8 cellular contexts compared by ENCODE assay signal in genomic region chr6:82247634-82248232, GRCh38. TPM values are rescaled to one million over a fixed set of nuclear protein-coding genes. Genes with fewer than 3 reads are reported as not detected.
A peak's percentile ranks its signal among the peaks of the same experiment; 100 is the strongest.
DNase-seq lines count a peak whose midpoint lies in the region; ATAC-seq and TF ChIP-seq lines count a peak whose summit lies in the region.

A gene with protein sequence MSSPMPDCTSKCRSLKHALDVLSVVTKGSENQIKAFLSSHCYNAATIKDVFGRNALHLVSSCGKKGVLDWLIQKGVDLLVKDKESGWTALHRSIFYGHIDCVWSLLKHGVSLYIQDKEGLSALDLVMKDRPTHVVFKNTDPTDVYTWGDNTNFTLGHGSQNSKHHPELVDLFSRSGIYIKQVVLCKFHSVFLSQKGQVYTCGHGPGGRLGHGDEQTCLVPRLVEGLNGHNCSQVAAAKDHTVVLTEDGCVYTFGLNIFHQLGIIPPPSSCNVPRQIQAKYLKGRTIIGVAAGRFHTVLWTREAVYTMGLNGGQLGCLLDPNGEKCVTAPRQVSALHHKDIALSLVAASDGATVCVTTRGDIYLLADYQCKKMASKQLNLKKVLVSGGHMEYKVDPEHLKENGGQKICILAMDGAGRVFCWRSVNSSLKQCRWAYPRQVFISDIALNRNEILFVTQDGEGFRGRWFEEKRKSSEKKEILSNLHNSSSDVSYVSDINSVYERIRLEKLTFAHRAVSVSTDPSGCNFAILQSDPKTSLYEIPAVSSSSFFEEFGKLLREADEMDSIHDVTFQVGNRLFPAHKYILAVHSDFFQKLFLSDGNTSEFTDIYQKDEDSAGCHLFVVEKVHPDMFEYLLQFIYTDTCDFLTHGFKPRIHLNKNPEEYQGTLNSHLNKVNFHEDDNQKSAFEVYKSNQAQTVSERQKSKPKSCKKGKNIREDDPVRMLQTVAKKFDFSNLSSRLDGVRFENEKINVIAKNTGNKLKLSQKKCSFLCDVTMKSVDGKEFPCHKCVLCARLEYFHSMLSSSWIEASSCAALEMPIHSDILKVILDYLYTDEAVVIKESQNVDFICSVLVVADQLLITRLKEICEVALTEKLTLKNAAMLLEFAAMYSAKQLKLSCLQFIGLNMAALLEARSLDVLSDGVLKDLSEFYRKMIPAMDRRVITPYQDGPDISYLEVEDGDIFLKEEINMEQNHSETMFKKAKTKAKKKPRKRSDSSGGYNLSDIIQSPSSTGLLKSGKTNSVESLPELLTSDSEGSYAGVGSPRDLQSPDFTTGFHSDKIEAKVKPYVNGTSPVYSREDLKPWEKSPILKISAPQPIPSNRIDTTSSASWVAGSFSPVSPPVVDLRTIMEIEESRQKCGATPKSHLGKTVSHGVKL (N-terminal part only) (minus strand): TSS chr6:82247744. CDS start chr6:82240486, 7,258 bp downstream.

- ATAC-seq in activated T-helper 17 cell treated with anti-CD3 and anti-CD28 coated beads, Interleukin-2, amount 50 U/mL, for 72 hours (replicated peaks), result peak; percentile 88
- peak; percentile 95 to 98 for ATAC-seq in natural killer cell treated with Interleukin-12 subunit alpha and Interleukin-12 subunit beta and Interleukin-15 and Interleukin-18, amount 100 ng/mL, for 72 hours

- H3K9me3 Mint-ChIP-seq in activated T-helper 17 cell treated with anti-CD3 and anti-CD28 coated beads, Interleukin-2, amount 50 U/mL, for 72 hours, result no peaks in the 10 kb centered on the region
- H3K9me3 Mint-ChIP-seq in natural killer cell treated with Interleukin-12 subunit alpha and Interleukin-12 subunit beta and Interleukin-15 and Interleukin-18, amount 100 ng/mL, for 72 hours, result no peaks in the 10 kb centered on the region
- no peaks in the 10 kb centered on the region for H3K9me3 Mint-ChIP-seq in stimulated activated naive CD8-positive, alpha-beta T cell treated with anti-CD3 and anti-CD28 coated beads, Interleukin-15, Interleukin-2, amounts not matched to agents 100 ng/mL and 50 ng/mL, for 24 hours

- H3K27ac Mint-ChIP-seq in activated T-helper 17 cell treated with anti-CD3 and anti-CD28 coated beads, Interleukin-2, amount 50 U/mL, for 72 hours, result peak within 1 kb of the TSS; percentile 96
- H3K27ac Mint-ChIP-seq in natural killer cell treated with Interleukin-12 subunit alpha and Interleukin-12 subunit beta and Interleukin-15 and Interleukin-18, amount 100 ng/mL, for 72 hours, result peak within 1 kb of the TSS; percentile 94 to 97
- peak within 1 kb of the TSS; percentile 93 for H3K27ac Mint-ChIP-seq in stimulated activated naive CD8-positive, alpha-beta T cell treated with anti-CD3 and anti-CD28 coated beads, Interleukin-15, Interleukin-2, amounts not matched to agents 100 ng/mL and 50 ng/mL, for 24 hours

- H3K4me1 Mint-ChIP-seq in activated T-helper 17 cell treated with anti-CD3 and anti-CD28 coated beads, Interleukin-2, amount 50 U/mL, for 72 hours, result peaks cover 18% of the 10 kb centered on the region
- H3K4me1 Mint-ChIP-seq in natural killer cell treated with Interleukin-12 subunit alpha and Interleukin-12 subunit beta and Interleukin-15 and Interleukin-18, amount 100 ng/mL, for 72 hours (ENCODE audit: low read depth in 2 of 2), result peaks cover 26 to 36% of the 10 kb centered on the region in 2 donors
- H3K4me1 Mint-ChIP-seq in stimulated activated naive CD8-positive, alpha-beta T cell treated with anti-CD3 and anti-CD28 coated beads, Interleukin-15, Interleukin-2, amounts not matched to agents 100 ng/mL and 50 ng/mL, for 24 hours (ENCODE audit: low read depth), result peaks cover 44% of the 10 kb centered on the region

- POLR2A ChIA-PET in RWPE1 (lab: Yijun Ruan, JAX; ENCODE audit: low non-redundant PET), result interaction anchor here (0.8 kb wide), 1 partner anchor 150 kb away, joined by 3 read pairs; no protein-coding TSS in a partner anchor

- H3K27ac ChIP-seq in RWPE1, result peak within 1 kb of the TSS; percentile 84

- peaks cover 23% of the 10 kb centered on the region for H3K36me3 Mint-ChIP-seq in activated T-helper 17 cell treated with anti-CD3 and anti-CD28 coated beads, Interleukin-2, amount 50 U/mL, for 72 hours (ENCODE audit: low read depth)
- no peaks in the 10 kb centered on the region for H3K36me3 Mint-ChIP-seq in natural killer cell treated with Interleukin-12 subunit alpha and Interleukin-12 subunit beta and Interleukin-15 and Interleukin-18, amount 100 ng/mL, for 72 hours
- H3K36me3 Mint-ChIP-seq in stimulated activated naive CD8-positive, alpha-beta T cell treated with anti-CD3 and anti-CD28 coated beads, Interleukin-15, Interleukin-2, amounts not matched to agents 100 ng/mL and 50 ng/mL, for 24 hours (ENCODE audit: low read depth), result peaks cover 22% of the 10 kb centered on the region

- peak within 1 kb of the TSS; percentile 94 for H3K4me3 Mint-ChIP-seq in activated T-helper 17 cell treated with anti-CD3 and anti-CD28 coated beads, Interleukin-2, amount 50 U/mL, for 72 hours
- H3K4me3 Mint-ChIP-seq in natural killer cell treated with Interleukin-12 subunit alpha and Interleukin-12 subunit beta and Interleukin-15 and Interleukin-18, amount 100 ng/mL, for 72 hours, result peak within 1 kb of the TSS; percentile 95
- peak within 1 kb of the TSS; percentile 95 for H3K4me3 Mint-ChIP-seq in stimulated activated naive CD8-positive, alpha-beta T cell treated with anti-CD3 and anti-CD28 coated beads, Interleukin-15, Interleukin-2, amounts not matched to agents 100 ng/mL and 50 ng/mL, for 24 hours

- TF ChIP-seq CTCF in LNCaP clone FGC (IDR thresholded peaks at IDR 0.05; ENCODE audit: control insufficient read depth, extremely low read depth, insufficient read depth), result no peak
- TF ChIP-seq CTCF in RWPE1 (conservative IDR thresholded peaks at IDR 0.05; ENCODE audit: low read depth), result no peak

- CTCF ChIA-PET in RWPE1 (lab: Yijun Ruan, JAX), result interaction anchor here (0.7 kb wide), 1 partner anchor 244 kb away, joined by 5 read pairs; no protein-coding TSS in a partner anchor

- H3K4me3 ChIP-seq in LNCaP clone FGC (ENCODE audit: low read depth, low read length), result peak within 1 kb of the TSS; percentile 79

- no peaks in the 10 kb centered on the region for H3K27me3 Mint-ChIP-seq in activated T-helper 17 cell treated with anti-CD3 and anti-CD28 coated beads, Interleukin-2, amount 50 U/mL, for 72 hours
- H3K27me3 Mint-ChIP-seq in natural killer cell treated with Interleukin-12 subunit alpha and Interleukin-12 subunit beta and Interleukin-15 and Interleukin-18, amount 100 ng/mL, for 72 hours, result no peaks in the 10 kb centered on the region
- no peaks in the 10 kb centered on the region for H3K27me3 Mint-ChIP-seq in stimulated activated naive CD8-positive, alpha-beta T cell treated with anti-CD3 and anti-CD28 coated beads, Interleukin-15, Interleukin-2, amounts not matched to agents 100 ng/mL and 50 ng/mL, for 24 hours

- DNase-seq in Daoy (ENCODE audit: low read depth), result peak; percentile 94
- DNase-seq in GOT3 (lab: John Stamatoyannopoulos, UW), result peak; percentile 91
- DNase-seq in LNCaP clone FGC (ENCODE audit: low read depth), result peak; percentile 76
- DNase-seq in RWPE1 (ENCODE audit: low spot score), result peak; percentile 99
- DNase-seq in fibroblast of peridontal ligament (ENCODE audit: extremely low read depth), result peak; percentile 94
- DNase-seq in natural killer cell treated with Interleukin-12 subunit alpha and Interleukin-12 subunit beta and Interleukin-15 and Interleukin-18, amount 100 ng/mL, for 72 hours (ENCODE audit: low spot score), result peak; percentile 94

RNA-seq across cellular contexts. Expression of the gene that starts here (rescaled TPM):
- total RNA-seq in Daoy (2014; rRNA removed; shearing (Covaris generic)), result 30.1 and 31.7 TPM in 2 replicates
- total RNA-seq in activated T-helper 17 cell treated with anti-CD3 and anti-CD28 coated beads, Interleukin-2, amount 50 U/mL, for 72 hours, result 10 to 100 TPM; 19.5 to 23.5 TPM
- total RNA-seq in natural killer cell treated with Interleukin-12 subunit alpha and Interleukin-12 subunit beta and Interleukin-15 and Interleukin-18, amount 100 ng/mL, for 72 hours, result 10 to 100 TPM; 34.3 to 37.1 TPM

Comparison
In these comparisons a context has a peak if more than half of its experiments do, and no peak if none do; other contexts are left out.
1. Peak in every context shown above with its lines: DNase-seq, ATAC-seq, H3K4me3 ChIP-seq and H3K27ac ChIP-seq.